Comparison of ENCODE assay signal across 8 cellular contexts in the genomic region with DNA sequence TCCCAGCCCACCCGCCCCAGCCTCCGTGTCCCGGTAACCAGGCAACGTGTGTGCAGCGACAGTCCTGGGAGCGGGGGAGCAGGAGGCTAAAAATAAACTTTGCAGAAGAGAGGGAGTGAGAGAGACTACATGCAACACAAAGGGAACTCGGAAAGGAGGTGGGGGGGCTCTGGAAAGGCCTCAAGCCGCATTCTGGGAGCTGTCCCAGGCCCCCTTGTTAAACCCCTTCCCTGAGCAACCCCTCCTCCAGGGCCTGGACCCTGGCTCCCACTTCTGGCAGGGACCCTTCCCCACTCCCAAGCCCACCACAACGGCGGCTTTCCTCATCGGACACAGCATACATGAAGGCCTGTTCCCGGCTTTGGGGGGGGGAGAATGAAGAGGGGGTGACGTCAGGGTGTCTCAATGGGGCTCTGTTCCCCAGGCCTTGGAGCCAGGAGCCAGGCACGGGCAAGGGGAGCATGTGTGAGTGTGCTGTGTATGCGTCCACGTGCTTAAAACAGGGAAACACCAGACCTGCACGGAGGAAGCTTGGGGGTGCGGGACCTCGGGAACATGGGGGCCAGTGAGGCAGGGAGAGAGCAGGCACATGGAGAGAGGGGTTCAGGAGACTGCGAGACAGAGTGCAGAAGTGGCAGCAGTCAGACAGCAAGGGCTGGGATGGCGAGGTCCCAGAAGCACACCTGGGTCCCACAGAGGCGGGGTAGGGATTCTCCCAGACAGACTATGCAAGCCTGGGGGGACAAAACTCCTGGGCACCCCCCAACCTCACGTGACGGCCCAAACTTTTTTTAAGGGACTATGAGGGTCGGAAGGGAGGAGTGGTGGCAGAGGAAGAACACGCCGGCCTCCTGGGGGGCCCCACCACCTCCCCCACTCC. TPM values are rescaled to one million over a fixed set of nuclear protein-coding genes. Genes with fewer than 3 reads are reported as not detected.
DNase-seq lines count a peak whose midpoint lies in the region; ATAC-seq and TF ChIP-seq lines count a peak whose summit lies in the region.

No MANE protein-coding gene starts in this region.

- H3K4me3 ChIP-seq in astrocyte of the spinal cord (ENCODE audit: low read depth, low read length) = peak overlapping the region; percentile 98
- peak overlapping the region; percentile 67 for H3K4me3 ChIP-seq in iPS-11a (ENCODE audit: low read depth, low read length)
- peak overlapping the region; percentile 60 to 90 (median 76) for H3K4me3 ChIP-seq in gastrocnemius medialis

- peaks cover 15 to 21% (median 18%) of the 10 kb centered on the region in 3 donors for H3K27me3 Mint-ChIP-seq in CD14-positive monocyte (ENCODE audit: low read depth in 3 of 3)

- intact Hi-C loops in CD14-positive monocyte (cut with micrococcal nuclease) = loop anchor here in 1 of 2 donors (5.0 kb wide), 2 partner anchors 35 kb away; a partner anchor contains a TSS
- intact Hi-C loops in gastrocnemius medialis (cut with DNase I; ENCODE audit: low total_unique reads) = loop anchor here (2.0 kb wide), 1 partner anchor 72 kb away; a partner anchor contains a TSS

- H3K27ac Mint-ChIP-seq in CD14-positive monocyte = peak overlapping the region; percentile 78 to 93 (median 84)

- H3K27ac ChIP-seq in gastrocnemius medialis = peak overlapping the region; percentile 91 to 94 (median 92)

- peaks cover 30 to 31% of the 10 kb centered on the region in 2 donors for H3K4me1 ChIP-seq in gastrocnemius medialis

- DNase-seq in CD14-positive monocyte (ENCODE audit: low spot score) = no peak
- peak; percentile 62 to 66 for DNase-seq in Kasumi-1 (lab: John Stamatoyannopoulos, UW)
- DNase-seq in astrocyte of the spinal cord (ENCODE audit: low read depth, low spot score) = peak; percentile 49
- DNase-seq in gastrocnemius medialis = peak in 1 of 2 donors; percentile 33

- H3K4me3 Mint-ChIP-seq in CD14-positive monocyte = peak overlapping the region; percentile 88 to 96

- peaks cover 13 to 19% of the 10 kb centered on the region in 2 donors for H3K36me3 Mint-ChIP-seq in CD14-positive monocyte

- no peaks in the 10 kb centered on the region for H3K36me3 ChIP-seq in gastrocnemius medialis

- TF ChIP-seq POLR2A in gastrocnemius medialis (IDR thresholded peaks at IDR 0.05) = peak; percentile 2 to 8

- peaks cover 19 to 40% (median 37%) of the 10 kb centered on the region in 3 donors for H3K27me3 ChIP-seq in gastrocnemius medialis

- ATAC-seq in gastrocnemius medialis (no peak), GM18858 (IDR thresholded peaks at IDR 0.05; ENCODE audit: unreplicated experiment) (no peak), GM18519 (IDR thresholded peaks at IDR 0.05; ENCODE audit: low FRiP score, unreplicated experiment) (no peak), HG02852 (IDR thresholded peaks at IDR 0.05; ENCODE audit: unreplicated experiment) (no peak)

- no peaks in the 10 kb centered on the region for H3K9me3 Mint-ChIP-seq in CD14-positive monocyte

- no peaks in the 10 kb centered on the region for H3K9me3 ChIP-seq in gastrocnemius medialis

- in situ Hi-C loops in astrocyte of the spinal cord (cut with HindIII; ENCODE audit: low sequenced_read_pairs) (no loop called here), gastrocnemius medialis (cut with MboI; ENCODE audit: low sequenced_read_pairs in 4 of 4) (no loop called here)

- H3K4me1 Mint-ChIP-seq in CD14-positive monocyte = peaks cover 39% of the 10 kb centered on the region

- TF ChIP-seq CTCF in CD14-positive monocyte (IDR thresholded peaks at IDR 0.05) (no peak), astrocyte of the spinal cord (IDR thresholded peaks at IDR 0.05; ENCODE audit: low read depth, low read length) (no peak), gastrocnemius medialis (IDR thresholded peaks at IDR 0.05 in 4 of 5, conservative IDR thresholded peaks at IDR 0.05 in 1 of 5) (no peak)

RNA-seq across cellular contexts. Expression of a gene that starts 2.3 kb away (rescaled TPM):
- polyA plus RNA-seq in CD14-positive monocyte = 1 to 10 TPM; 2.3 to 3.4 TPM
- total RNA-seq in gastrocnemius medialis = 10 to 100 TPM; 14.0 to 26.7 (median 14.8) TPM

RNA-seq across cellular contexts. Expression of a gene that starts 10.2 kb away (rescaled TPM):
- polyA plus RNA-seq in CD14-positive monocyte = 10 to 100 TPM; 12.3 to 14.9 TPM
- total RNA-seq in gastrocnemius medialis = 10 to 100 TPM; 24.2 to 48.0 (median 40.1) TPM

RNA-seq across cellular contexts. Expression of a gene that starts 16.4 kb away (rescaled TPM):
- polyA plus RNA-seq in CD14-positive monocyte = under 1 TPM; 0.62 to 0.87 TPM
- total RNA-seq in gastrocnemius medialis = 10 to 100 TPM; 15.2 to 52.2 (median 41.5) TPM

RNA-seq across cellular contexts. Expression of a gene that starts 32.5 kb away (rescaled TPM):
- polyA plus RNA-seq in CD14-positive monocyte = 1 to 10 TPM in 1 of 2 donors, under 1 TPM in 1; 0.96 to 1.3 TPM
- 1 to 10 TPM; 3.3 to 5.8 (median 4.9) TPM for total RNA-seq in gastrocnemius medialis

RNA-seq across cellular contexts. Expression of a gene that starts 35.1 kb away (rescaled TPM):
- polyA plus RNA-seq in CD14-positive monocyte = 100 to 1,000 TPM; 125 to 133 TPM
- total RNA-seq in gastrocnemius medialis = 10 to 100 TPM; 22.5 to 33.6 (median 29.2) TPM
